In genomic region chr19:11381535-11382369, GRCh38 we compare ENCODE assay signal across 1 cellular context.
A peak's percentile ranks its signal among the peaks of the same experiment; 100 is the strongest.
TF ChIP-seq lines count a peak whose summit lies in the region.

No MANE protein-coding gene starts in this region.

TF ChIP-seq in HEK293, 187 proteins besides CTCF, POLR2A, EP300 and RAD21 (continued from another document and continues in another):
- TF ChIP-seq ZIC2 (tag by site-specific recombination; IDR thresholded peaks at IDR 0.05), result peak; percentile 31; the same call in 1 of the 2 replicates
- no peak for TF ChIP-seq ZNF664 (tag by site-specific recombination; IDR thresholded peaks at IDR 0.05)
- TF ChIP-seq ZNF335 (tag by site-specific recombination; conservative IDR thresholded peaks at IDR 0.05), result peak; percentile 13; the same call in 1 of the 2 replicates
- peak; percentile 33; the same call in 1 of the 2 replicates for TF ChIP-seq SP7 (tag by site-specific recombination; IDR thresholded peaks at IDR 0.05)
- TF ChIP-seq ZBTB26 (tag by site-specific recombination; optimal IDR thresholded peaks at IDR 0.05), result peak; percentile 91
- TF ChIP-seq ZNF514 (tag by site-specific recombination; IDR thresholded peaks at IDR 0.05), result no peak
- no peak for TF ChIP-seq ZNF560 (tag by site-specific recombination; IDR thresholded peaks at IDR 0.05; ENCODE audit: borderline replicate concordance)
- peak; percentile 96 for TF ChIP-seq ZBTB21 (tag by site-specific recombination; IDR thresholded peaks at IDR 0.05)
- no peak for TF ChIP-seq ZNF132 (tag by site-specific recombination; IDR thresholded peaks at IDR 0.05; ENCODE audit: borderline replicate concordance)
- TF ChIP-seq ZNF146 (tag by site-specific recombination; IDR thresholded peaks at IDR 0.05), result no peak
- TF ChIP-seq PRDM6 (tag by site-specific recombination; IDR thresholded peaks at IDR 0.05), result no peak
- no peak for TF ChIP-seq ZNF585B (tag by site-specific recombination; IDR thresholded peaks at IDR 0.05)
- TF ChIP-seq ZNF670 (tag by site-specific recombination; IDR thresholded peaks at IDR 0.05; ENCODE audit: low read depth), result no peak
- TF ChIP-seq MZF1 (tag by site-specific recombination; IDR thresholded peaks at IDR 0.05; ENCODE audit: borderline replicate concordance), result no peak
- TF ChIP-seq ZNF658 (tag by site-specific recombination; IDR thresholded peaks at IDR 0.05), result no peak
- no peak for TF ChIP-seq GLI2 (tag by site-specific recombination; IDR thresholded peaks at IDR 0.05; ENCODE audit: borderline replicate concordance, low read depth)
- no peak for TF ChIP-seq ZNF555 (tag by site-specific recombination; conservative IDR thresholded peaks at IDR 0.05)
- TF ChIP-seq ZNF23 (tag by site-specific recombination; IDR thresholded peaks at IDR 0.05; ENCODE audit: borderline replicate concordance), result no peak
- TF ChIP-seq ZBTB6 (tag by site-specific recombination; IDR thresholded peaks at IDR 0.05), result no peak
- TF ChIP-seq ZNF366 (tag by site-specific recombination; conservative IDR thresholded peaks at IDR 0.05), result 0 out of 2 replicates have a peak, but pooled peaks have one; percentile 17
- TF ChIP-seq ZNF175 (tag by site-specific recombination; IDR thresholded peaks at IDR 0.05), result no peak
- no peak for TF ChIP-seq ZNF677 (tag by site-specific recombination; IDR thresholded peaks at IDR 0.05)
- TF ChIP-seq KLF1 (tag by site-specific recombination; IDR thresholded peaks at IDR 0.05), result peak; percentile 71
- TF ChIP-seq ZNF426 (tag by site-specific recombination; IDR thresholded peaks at IDR 0.05), result no peak
- TF ChIP-seq HOXA7 (CRISPR knock-in tag; IDR thresholded peaks at IDR 0.05; ENCODE audit: borderline replicate concordance), result no peak
- TF ChIP-seq ZNF629 (tag by site-specific recombination; IDR thresholded peaks at IDR 0.05), result peak; percentile 99
- no peak for TF ChIP-seq ZBTB7A (tag by site-specific recombination; IDR thresholded peaks at IDR 0.05; ENCODE audit: low read depth)
- no peak for TF ChIP-seq ZFP3 (tag by site-specific recombination; IDR thresholded peaks at IDR 0.05; ENCODE audit: low read depth)
- TF ChIP-seq ELK4 (IDR thresholded peaks at IDR 0.05; ENCODE audit: borderline replicate concordance, low read depth, low read length), result no peak
- TF ChIP-seq ZNF830 (tag by site-specific recombination; IDR thresholded peaks at IDR 0.05; ENCODE audit: low read depth), result no peak
- peak; percentile 37; the same call in 1 of the 2 replicates for TF ChIP-seq REPIN1 (tag by site-specific recombination; IDR thresholded peaks at IDR 0.05; ENCODE audit: low read depth)
- TF ChIP-seq KLF7 (tag by site-specific recombination; IDR thresholded peaks at IDR 0.05; ENCODE audit: borderline replicate concordance), result peak; percentile 52; the same call in 1 of the 2 replicates
- no peak for TF ChIP-seq TCF7L2 (IDR thresholded peaks at IDR 0.05; ENCODE audit: borderline replicate concordance, low read depth, low read length)
- peak; percentile 49; the same call in 1 of the 2 replicates for TF ChIP-seq ZNF692 (tag by site-specific recombination; IDR thresholded peaks at IDR 0.05)
- peak; percentile 77 for TF ChIP-seq ZBTB11 (tag by site-specific recombination; conservative IDR thresholded peaks at IDR 0.05; ENCODE audit: low read depth)
- TF ChIP-seq ZNF791 (tag by site-specific recombination; IDR thresholded peaks at IDR 0.05), result no peak
- TF ChIP-seq ZNF654 (tag by site-specific recombination; IDR thresholded peaks at IDR 0.05; ENCODE audit: low read depth), result peak; percentile 26
- no peak; the same call in 1 of the 2 replicates for TF ChIP-seq PRDM4 (tag by site-specific recombination; IDR thresholded peaks at IDR 0.05)
- peak; percentile 62; the same call in 1 of the 2 replicates for TF ChIP-seq ZNF580 (tag by site-specific recombination; IDR thresholded peaks at IDR 0.05)
- TF ChIP-seq ZBTB10 (tag by site-specific recombination; IDR thresholded peaks at IDR 0.05), result peak; percentile 89
- no peak for TF ChIP-seq ZNF350 (tag by site-specific recombination; IDR thresholded peaks at IDR 0.05)
- no peak for TF ChIP-seq TRIM28 (IDR thresholded peaks at IDR 0.05; ENCODE audit: borderline replicate concordance, low read length)
